In the genomic region with DNA sequence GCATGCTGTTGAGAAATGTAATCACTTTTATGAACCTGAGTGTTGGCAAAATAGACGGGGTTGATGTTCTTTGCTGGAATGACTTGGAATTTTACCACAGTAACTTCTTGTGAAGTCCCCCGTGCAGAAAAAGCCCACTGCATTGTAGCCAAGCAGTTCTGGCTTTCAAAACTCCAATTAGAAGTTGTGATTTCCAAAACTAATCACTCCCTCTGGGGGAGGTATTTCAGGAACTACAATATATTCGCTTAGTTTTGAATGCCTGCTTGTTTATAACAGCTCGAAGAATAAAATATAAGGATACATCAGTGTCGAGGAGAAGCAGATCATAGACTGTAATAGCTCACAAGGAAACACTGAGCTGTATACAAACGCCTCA, we compare ENCODE assay signal across 8 cellular contexts.
DNase-seq lines count a peak whose midpoint lies in the region; ATAC-seq and TF ChIP-seq lines count a peak whose summit lies in the region.

No MANE protein-coding gene starts in this region.

- peaks cover 14% of the 10 kb centered on the region for H3K27me3 Mint-ChIP-seq in activated naive CD4-positive, alpha-beta T cell treated with anti-CD3 and anti-CD28 coated beads, Interleukin-2, amount 50 U/mL, for 24 hours
- H3K27me3 Mint-ChIP-seq in activated B cell treated with CpG ODN at 0.5 μM for 24 hours: peaks cover 24% of the 10 kb centered on the region

- H3K4me3 ChIP-seq in left ventricle myocardium inferior: peak overlapping the region; percentile 78
- H3K4me3 ChIP-seq in skeletal muscle cell (ENCODE audit: low read depth, low read length): peak overlapping the region; percentile 62

- no peak for DNase-seq in activated naive CD4-positive, alpha-beta T cell treated with anti-CD3 and anti-CD28 coated beads, Interleukin-2, amount 50 U/mL, for 16 hours
- DNase-seq in activated B cell treated with CpG ODN at 0.5 μM for 24 hours (no peak), left ventricle myocardium inferior (no peak), skeletal muscle cell (ENCODE audit: low read depth) (no peak), NK-92 (lab: John Stamatoyannopoulos, UW; ENCODE audit: unreplicated experiment) (no peak), NCI-H2196 (lab: John Stamatoyannopoulos, UW; ENCODE audit: unreplicated experiment) (no peak)

- intact Hi-C loops in activated B cell treated with CpG ODN at 0.5 μM for 24 hours (cut with micrococcal nuclease) (loop anchor here (5.0 kb wide), 1 partner anchor 109 kb away; a partner anchor contains a TSS), left ventricle myocardium inferior (cut with micrococcal nuclease) (no loop called here)

- no peaks in the 10 kb centered on the region for H3K9me3 Mint-ChIP-seq in activated naive CD4-positive, alpha-beta T cell treated with anti-CD3 and anti-CD28 coated beads, Interleukin-2, amount 50 U/mL, for 24 hours
- H3K9me3 Mint-ChIP-seq in activated B cell treated with CpG ODN at 0.5 μM for 24 hours: no peaks in the 10 kb centered on the region

- peaks cover 14% of the 10 kb centered on the region for H3K4me1 Mint-ChIP-seq in activated naive CD4-positive, alpha-beta T cell treated with anti-CD3 and anti-CD28 coated beads, Interleukin-2, amount 50 U/mL, for 24 hours
- H3K4me1 Mint-ChIP-seq in activated B cell treated with CpG ODN at 0.5 μM for 24 hours: peaks cover 13% of the 10 kb centered on the region

- no peaks in the 10 kb centered on the region for H3K9me3 ChIP-seq in left ventricle myocardium inferior (replicated peaks)

- H3K27ac Mint-ChIP-seq in activated naive CD4-positive, alpha-beta T cell treated with anti-CD3 and anti-CD28 coated beads, Interleukin-2, amount 50 U/mL, for 24 hours: no peak overlapping the region
- H3K27ac Mint-ChIP-seq in activated B cell treated with CpG ODN at 0.5 μM for 24 hours: no peak overlapping the region

- TF ChIP-seq CTCF in activated B cell treated with CpG ODN at 0.5 μM for 24 hours (IDR thresholded peaks at IDR 0.05): no peak
- no peak for TF ChIP-seq CTCF in left ventricle myocardium inferior (IDR thresholded peaks at IDR 0.05; ENCODE audit: borderline replicate concordance)

- peaks cover 9% of the 10 kb centered on the region for H3K36me3 ChIP-seq in left ventricle myocardium inferior

- H3K4me3 Mint-ChIP-seq in activated naive CD4-positive, alpha-beta T cell treated with anti-CD3 and anti-CD28 coated beads, Interleukin-2, amount 50 U/mL, for 24 hours: peak overlapping the region; percentile 76
- peak overlapping the region; percentile 61 for H3K4me3 Mint-ChIP-seq in activated B cell treated with CpG ODN at 0.5 μM for 24 hours

- peaks cover 88% of the 10 kb centered on the region for H3K4me1 ChIP-seq in left ventricle myocardium inferior

- no peaks in the 10 kb centered on the region for H3K27me3 ChIP-seq in left ventricle myocardium inferior (ENCODE audit: low read depth)

- CTCF ChIA-PET in activated B cell treated with CpG ODN at 0.5 μM for 24 hours (lab: Charles Lee): no interaction called here

- POLR2A ChIA-PET in activated B cell treated with CpG ODN at 0.5 μM for 24 hours (lab: Charles Lee): interaction anchor here (1.0 kb wide), 1 partner anchor 9 kb away, joined by 3 read pairs; no protein-coding TSS in a partner anchor

- ATAC-seq in activated B cell treated with CpG ODN at 0.5 μM for 24 hours (ENCODE audit: low read depth) (no peak), HG03378 (IDR thresholded peaks at IDR 0.05; ENCODE audit: unreplicated experiment) (no peak)

- H3K27ac ChIP-seq in left ventricle myocardium inferior (replicated peaks): peak overlapping the region; percentile 95

- peaks cover 14% of the 10 kb centered on the region for H3K36me3 Mint-ChIP-seq in activated naive CD4-positive, alpha-beta T cell treated with anti-CD3 and anti-CD28 coated beads, Interleukin-2, amount 50 U/mL, for 24 hours
- H3K36me3 Mint-ChIP-seq in activated B cell treated with CpG ODN at 0.5 μM for 24 hours (ENCODE audit: low read depth): no peaks in the 10 kb centered on the region
